Comparison of ENCODE assay signal across 20 cellular contexts in the genomic region with DNA sequence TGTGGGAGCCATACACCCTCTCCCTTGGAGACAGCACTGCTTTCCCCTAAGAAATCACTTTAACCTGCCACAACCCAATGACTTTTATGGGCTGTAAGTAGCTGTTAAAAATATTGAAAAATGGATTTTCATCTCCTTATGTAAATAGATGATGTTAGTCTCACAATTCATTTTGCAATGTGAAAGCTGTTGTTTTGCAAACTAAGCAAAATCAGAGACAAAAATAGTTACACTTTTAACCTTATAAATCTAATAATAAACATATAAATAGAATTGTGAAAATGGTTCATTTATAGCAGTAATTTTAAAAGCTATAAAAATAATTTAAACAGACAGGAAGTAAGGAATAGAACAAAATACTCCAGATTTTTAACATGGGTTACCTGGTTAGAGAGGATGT.
DNase-seq lines count a peak whose midpoint lies in the region; ATAC-seq, FAIRE-seq and TF ChIP-seq lines count a peak whose summit lies in the region.
"Had no signal": no experiment of that assay in that cellular context is flagged by ENCODE, and none has a peak within 500 bp of the region (broad histone marks: within the 10 kb centered on the region; RNA-seq: fewer than 3 reads in every experiment).

No MANE protein-coding gene starts in this region.

- TF ChIP-seq CTCF in HCT116 (IDR thresholded peaks at IDR 0.05 in 2 of 3, conservative IDR thresholded peaks at IDR 0.05 in 1 of 3; ENCODE audit: borderline replicate concordance in 1 of 3, insufficient read depth in 1 of 3, low read depth in 2 of 3, low read length in 2 of 3) (no peak), Panc1 (IDR thresholded peaks at IDR 0.05) (no peak), neural progenitor cell (IDR thresholded peaks at IDR 0.05) (no peak)

- H3K4me2 ChIP-seq in HCT116 (ENCODE audit: low read length) (no peak overlapping the region), neural progenitor cell (no peak overlapping the region)
- H3K4me2 ChIP-seq: BLaER1, GM23338 had no signal

- TF ChIP-seq POLR2A in HCT116 (IDR thresholded peaks at IDR 0.05; ENCODE audit: borderline replicate concordance, extremely low read depth, insufficient read depth, insufficient read length), result no peak

- intact Hi-C loops in HCT116 (cut with micrococcal nuclease) (no loop called here), Panc1 (cut with micrococcal nuclease; ENCODE audit: unreplicated experiment) (no loop called here)

- no peaks in the 10 kb centered on the region for H3K4me1 Mint-ChIP-seq in neural progenitor cell
- H3K4me1 Mint-ChIP-seq: B cell; CD4-positive, CD25-positive, alpha-beta regulatory T cell had no signal

- POLR2A ChIA-PET in HCT116 (lab: Charles Lee), result no interaction called here
- POLR2A ChIA-PET in Panc1 (lab: Charles Lee), result interaction anchor here (0.7 kb wide), 2 partner anchors 109 to 344 kb away, joined by 3 read pairs; no protein-coding TSS in a partner anchor

- ATAC-seq in HCT116, result no peak
- ATAC-seq in Panc1, result no peak
- ATAC-seq: CD8-positive, alpha-beta T cell; GM12878; GM23338 had no signal

- H3K9me3 Mint-ChIP-seq in neural progenitor cell, result no peaks in the 10 kb centered on the region
- H3K9me3 Mint-ChIP-seq: CD8-positive, alpha-beta T cell; GM23338; H9 had no signal

- BruUV-seq in HCT116 (replicated peaks; lab: Mats Ljungman, UMichigan) (no TSS peak), Panc1 (replicated peaks; lab: Mats Ljungman, UMichigan) (no TSS peak)

- H2AFZ ChIP-seq in HCT116 (ENCODE audit: low read depth, low read length, poor library complexity, severe bottlenecking), result peak overlapping the region; percentile 63
- no peak overlapping the region for H2AFZ ChIP-seq in neural progenitor cell (replicated peaks)
- H2AFZ ChIP-seq: GM23338 had no signal

- H3K4me3 ChIP-seq in HCT116 (replicated peaks in 1 of 2; ENCODE audit: low read depth in 1 of 2, low read length in 2 of 2), result no peak overlapping the region
- no peak overlapping the region for H3K4me3 ChIP-seq in Panc1 (ENCODE audit: low read depth in 2 of 2, low read length in 2 of 2)
- H3K4me3 ChIP-seq in neural progenitor cell, result no peak overlapping the region
- H3K4me3 ChIP-seq in HAP-1, result no peak overlapping the region
- H3K4me3 ChIP-seq: BLaER1, GM12878, GM23338 had no signal

- H3K27me3 Mint-ChIP-seq in neural progenitor cell (ENCODE audit: insufficient read depth, low read depth), result peaks cover 2% of the 10 kb centered on the region
- H3K27me3 Mint-ChIP-seq: B cell; CD4-positive, CD25-positive, alpha-beta regulatory T cell had no signal

- CTCF ChIA-PET in HCT116 (lab: Charles Lee), result no interaction called here
- CTCF ChIA-PET in Panc1 (lab: Charles Lee), result no interaction called here

- no peak overlapping the region for H3K4me3 Mint-ChIP-seq in neural progenitor cell
- H3K4me3 Mint-ChIP-seq: B cell; CD4-positive, CD25-positive, alpha-beta regulatory T cell; CD8-positive, alpha-beta T cell; GM23338; H9 had no signal

- H3K36me3 ChIP-seq in HCT116 (ENCODE audit: control insufficient read depth in 1 of 2, insufficient read depth in 2 of 2, low read length in 2 of 2), result no peaks in the 10 kb centered on the region
- H3K36me3 ChIP-seq in Panc1 (ENCODE audit: control insufficient read depth, insufficient read depth, low read length), result no peaks in the 10 kb centered on the region
- no peaks in the 10 kb centered on the region for H3K36me3 ChIP-seq in neural progenitor cell
- H3K36me3 ChIP-seq in HAP-1 (replicated peaks), result no peaks in the 10 kb centered on the region
- H3K36me3 ChIP-seq: BLaER1 had no signal

- H3K27ac Mint-ChIP-seq in neural progenitor cell, result no peak overlapping the region
- H3K27ac Mint-ChIP-seq: B cell; CD4-positive, CD25-positive, alpha-beta regulatory T cell; CD8-positive, alpha-beta T cell; GM23338; H9 had no signal

- no peak for DNase-seq in HCT116 (ENCODE audit: low read depth, low spot score)
- DNase-seq in Panc1 (ENCODE audit: low read depth, low spot score), result no peak
- no peak for DNase-seq in neural progenitor cell (ENCODE audit: low spot score)
- DNase-seq in NCI-H128 (lab: John Stamatoyannopoulos, UW; ENCODE audit: unreplicated experiment), result no peak
- no peak for DNase-seq in HAP-1 (ENCODE audit: low spot score in 2 of 2)
- no peak for DNase-seq in caudate nucleus (lab: John Stamatoyannopoulos, UW)
- DNase-seq in HTR-8/SVneo (ENCODE audit: insufficient read length, low spot score), result no peak
- DNase-seq: Caco-2; CD4-positive, CD25-positive, alpha-beta regulatory T cell; CD8-positive, alpha-beta T cell; DMS153; DND-41; H9 had no signal

- H4K20me1 ChIP-seq in HCT116 (ENCODE audit: insufficient read depth) (no peaks in the 10 kb centered on the region), neural progenitor cell (ENCODE audit: low read depth) (no peaks in the 10 kb centered on the region)
- H4K20me1 ChIP-seq: BLaER1 had no signal

- H3K79me2 ChIP-seq in HCT116 (ENCODE audit: insufficient read depth, low read length), result no peaks in the 10 kb centered on the region
- no peaks in the 10 kb centered on the region for H3K79me2 ChIP-seq in neural progenitor cell (ENCODE audit: low read depth)

- H3K4me1 ChIP-seq in HCT116 (ENCODE audit: control insufficient read depth in 1 of 2, insufficient read depth in 2 of 2, low read length in 2 of 2) (peaks cover 8 to 24% of the 10 kb centered on the region in 2 experiments; a peak in 3 of 4 replicates), Panc1 (ENCODE audit: control insufficient read depth, insufficient read depth, low read length) (no peaks in the 10 kb centered on the region), neural progenitor cell (no peaks in the 10 kb centered on the region), HAP-1 (no peaks in the 10 kb centered on the region)
- H3K4me1 ChIP-seq: BLaER1 had no signal

- in situ Hi-C loops in Panc1 (cut with HindIII; ENCODE audit: low pct_unique_long_range_greater_than_20kb, low sequenced_read_pairs), result no loop called here
- in situ Hi-C loops in HAP-1 (cut with MboI; ENCODE audit: low sequenced_read_pairs), result no loop called here

- H3K9ac ChIP-seq in HCT116 (ENCODE audit: low read length) (no peak overlapping the region), neural progenitor cell (no peak overlapping the region)
- H3K9ac ChIP-seq: BLaER1 had no signal

- TF ChIP-seq RAD21 in HCT116 (IDR thresholded peaks at IDR 0.05; ENCODE audit: low read depth), result no peak

- no peaks in the 10 kb centered on the region for H3K9me2 ChIP-seq in HCT116 (ENCODE audit: insufficient read depth)

- H3K9me3 ChIP-seq in HCT116 (ENCODE audit: control insufficient read depth in 1 of 2, insufficient read depth in 1 of 2, low read depth in 1 of 2, low read length in 2 of 2) (no peaks in the 10 kb centered on the region), Panc1 (ENCODE audit: control insufficient read depth, insufficient read depth, low read depth, low read length) (no peaks in the 10 kb centered on the region), neural progenitor cell (ENCODE audit: low read depth) (no peaks in the 10 kb centered on the region), HAP-1 (no peaks in the 10 kb centered on the region)
- H3K9me3 ChIP-seq: BLaER1, Caco-2 had no signal

- H3K27me3 ChIP-seq in HCT116 (ENCODE audit: insufficient read depth, low read length), result no peaks in the 10 kb centered on the region
- H3K27me3 ChIP-seq in Panc1 (ENCODE audit: control insufficient read depth, insufficient read depth, low read length), result no peaks in the 10 kb centered on the region
- H3K27me3 ChIP-seq in neural progenitor cell, result no peaks in the 10 kb centered on the region
- no peaks in the 10 kb centered on the region for H3K27me3 ChIP-seq in HAP-1 (ENCODE audit: low read depth)
- H3K27me3 ChIP-seq: BLaER1 had no signal

- FAIRE-seq in endometrium (lab: Jason Lieb, UNC) (peak; percentile 18), HTR-8/SVneo (lab: Jason Lieb, UNC) (no peak)
- FAIRE-seq: G401.6, GM12878 had no signal

- RAD21 ChIA-PET in HCT116 (lab: Charles Lee; ENCODE audit: low non-redundant PET in 1 of 2, low total read pairs in 2 of 2, uncharacterized antibody in 2 of 2, unreplicated experiment in 2 of 2), result no interaction called here

- H3F3A ChIP-seq in neural progenitor cell (ENCODE audit: low read depth), result no peaks in the 10 kb centered on the region

- no peaks in the 10 kb centered on the region for H3K36me3 Mint-ChIP-seq in neural progenitor cell
- H3K36me3 Mint-ChIP-seq: CD4-positive, CD25-positive, alpha-beta regulatory T cell; CD8-positive, alpha-beta T cell had no signal

- no peak overlapping the region for H3K27ac ChIP-seq in HCT116 (ENCODE audit: low read depth, low read length)
- 0 out of 2 replicates have a peak overlapping the region, but pooled peaks have one; percentile 40 for H3K27ac ChIP-seq in Panc1 (ENCODE audit: low read length)
- H3K27ac ChIP-seq in neural progenitor cell, result peak overlapping the region; percentile 13
- H3K27ac ChIP-seq in caudate nucleus (ENCODE audit: low read depth, low read length), result no peak overlapping the region
- H3K27ac ChIP-seq: BLaER1, C4-2B had no signal

TF ChIP-seq in HCT116, 20 proteins besides CTCF, POLR2A, EP300 and RAD21 (continues in another document):
- TF ChIP-seq ZFX (IDR thresholded peaks at IDR 0.05) (no peak), ZNF274 (IDR thresholded peaks at IDR 0.05; ENCODE audit: low read depth, low read length) (no peak), EGR1 (IDR thresholded peaks at IDR 0.05; ENCODE audit: low read depth) (no peak), JUND (IDR thresholded peaks at IDR 0.05) (no peak), TCF7L2 (IDR thresholded peaks at IDR 0.05; ENCODE audit: borderline replicate concordance, extremely low read depth, insufficient read depth, insufficient read length) (no peak), EZH2phosphoT487 (IDR thresholded peaks at IDR 0.05; ENCODE audit: borderline replicate concordance) (no peak), YY1 (IDR thresholded peaks at IDR 0.05; ENCODE audit: extremely low read depth, insufficient replicate concordance, low read depth, low read length) (no peak), CEBPB (IDR thresholded peaks at IDR 0.05; ENCODE audit: low read depth) (no peak), SP1 (IDR thresholded peaks at IDR 0.05; ENCODE audit: low read depth) (no peak), EZH2 (IDR thresholded peaks at IDR 0.05) (no peak), ELF1 (IDR thresholded peaks at IDR 0.05; ENCODE audit: borderline replicate concordance, low read depth) (no peak), POLR2AphosphoS5 (IDR thresholded peaks at IDR 0.05; ENCODE audit: low read depth, low read length) (no peak), SIN3A (IDR thresholded peaks at IDR 0.05; ENCODE audit: low read depth) (no peak)
- TF ChIP-seq, protein P1, sequence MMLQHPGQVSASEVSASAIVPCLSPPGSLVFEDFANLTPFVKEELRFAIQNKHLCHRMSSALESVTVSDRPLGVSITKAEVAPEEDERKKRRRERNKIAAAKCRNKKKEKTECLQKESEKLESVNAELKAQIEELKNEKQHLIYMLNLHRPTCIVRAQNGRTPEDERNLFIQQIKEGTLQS (IDR thresholded peaks at IDR 0.05), result no peak
- TF ChIP-seq, protein P2, sequence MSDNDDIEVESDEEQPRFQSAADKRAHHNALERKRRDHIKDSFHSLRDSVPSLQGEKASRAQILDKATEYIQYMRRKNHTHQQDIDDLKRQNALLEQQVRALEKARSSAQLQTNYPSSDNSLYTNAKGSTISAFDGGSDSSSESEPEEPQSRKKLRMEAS (IDR thresholded peaks at IDR 0.05), result no peak

Comparison
In these comparisons a context has a peak if more than half of its experiments do, and no peak if none do; other contexts are left out.
1. H3K27ac ChIP-seq: peak in Panc1 (single experiment) and neural progenitor cell (single experiment); none in HCT116 (single experiment) and caudate nucleus (single experiment).